21 cellular contexts compared by ENCODE assay signal in genomic region chr7:24975647-24976260, GRCh38. TPM values are rescaled to one million over a fixed set of nuclear protein-coding genes. Genes with fewer than 3 reads are reported as not detected.
DNase-seq lines count a peak whose midpoint lies in the region; ATAC-seq, FAIRE-seq and TF ChIP-seq lines count a peak whose summit lies in the region.
"Had no signal": no experiment of that assay in that cellular context is flagged by ENCODE, and none has a peak within 500 bp of the region (broad histone marks: within the 10 kb centered on the region; RNA-seq: fewer than 3 reads in every experiment).

No MANE protein-coding gene starts in this region.

- TF ChIP-seq RAD21 in HepG2 (CRISPR knock-in tag; IDR thresholded peaks at IDR 0.05): no peak

- TF ChIP-seq EP300 in HepG2 (IDR thresholded peaks at IDR 0.05; ENCODE audit: low read depth in 2 of 2, low read length in 2 of 2): no peak
- TF ChIP-seq EP300 in HepG2 (CRISPR knock-in tag; IDR thresholded peaks at IDR 0.05; ENCODE audit: borderline replicate concordance): no peak

- H3K9ac ChIP-seq in HepG2 (ENCODE audit: insufficient read depth, low read depth, low read length): no peak overlapping the region

- BruUV-seq in HepG2 (replicated peaks; lab: Mats Ljungman, UMichigan): no TSS peak

- DNase-seq in HepG2 (ENCODE audit: low spot score): no peak
- no peak for DNase-seq in right lobe of liver
- no peak for DNase-seq in RWPE2 (ENCODE audit: low spot score)
- DNase-seq in epithelial cell of prostate (ENCODE audit: low read depth, low spot score): no peak
- no peak for DNase-seq in HUDEP-2 (lab: John Stamatoyannopoulos, UW; ENCODE audit: unreplicated experiment in 76 of 76)
- DNase-seq: ACHN; activated CD4-positive, alpha-beta T cell treated with anti-CD3 and anti-CD28 coated beads, Interleukin-2, amount 50 U/mL, for 48 hours; activated T-cell treated with anti-CD3 and anti-CD28 coated beads for 4 hours; body of pancreas; cortex of kidney; gastrocnemius medialis; HCEC 1CT; NCI-H1436; NCI-H82; stomach had no signal

- no peak overlapping the region; the same call in 1 of the 2 replicates for H3K4me2 ChIP-seq in HepG2 (ENCODE audit: low read depth, low read length)

- H3K9me3 ChIP-seq in HepG2 (ENCODE audit: low read length) (no peaks in the 10 kb centered on the region), right lobe of liver (no peaks in the 10 kb centered on the region), RWPE2 (ENCODE audit: severe bottlenecking) (no peaks in the 10 kb centered on the region)
- H3K9me3 ChIP-seq: body of pancreas, gastrocnemius medialis, stomach had no signal

- H3K4me3 ChIP-seq in HepG2 (replicated peaks in 1 of 3; ENCODE audit: insufficient read depth in 1 of 3, low read depth in 2 of 3, low read length in 3 of 3) (no peak overlapping the region; a peak in 1 of 6 replicates), right lobe of liver (no peak overlapping the region), RWPE2 (ENCODE audit: severe bottlenecking) (no peak overlapping the region)
- H3K4me3 ChIP-seq: body of pancreas, gastrocnemius medialis, stomach had no signal

- POLR2A ChIA-PET in HepG2 (lab: Yijun Ruan, JAX): no interaction called here

- H3K4me1 Mint-ChIP-seq in stimulated activated memory B cell treated with anti-CD40 and anti-IgM and Interleukin-4, amounts not matched to agents 10 μg/mL and 1 μg/mL and 100 μg/mL, for 72 hours: peaks cover 67% of the 10 kb centered on the region

- no peak for TF ChIP-seq POLR2A in HepG2 (IDR thresholded peaks at IDR 0.05; ENCODE audit: insufficient read depth in 1 of 2, low read depth in 2 of 2, low read length in 2 of 2)
- TF ChIP-seq POLR2A in right lobe of liver (IDR thresholded peaks at IDR 0.05): no peak

- no peak overlapping the region for H2AFZ ChIP-seq in HepG2 (ENCODE audit: low read length)

- H3K79me2 ChIP-seq in HepG2 (ENCODE audit: insufficient read depth, low read length): peaks cover 85% of the 10 kb centered on the region

- H3K27ac Mint-ChIP-seq in stimulated activated memory B cell treated with anti-CD40 and anti-IgM and Interleukin-4, amounts not matched to agents 10 μg/mL and 1 μg/mL and 100 μg/mL, for 72 hours: peak overlapping the region; percentile 7
- H3K27ac Mint-ChIP-seq: activated naive CD4-positive, alpha-beta T cell treated with anti-CD3 and anti-CD28 coated beads, Interleukin-2, amount 50 U/mL, for 24 hours had no signal

- H3K27me3 ChIP-seq in HepG2 (ENCODE audit: control insufficient read depth in 1 of 2, insufficient read depth in 2 of 2, low read length in 2 of 2) (no peaks in the 10 kb centered on the region; a peak in 1 of 5 replicates), right lobe of liver (peaks cover 0 to 6% of the 10 kb centered on the region in 2 donors), RWPE2 (ENCODE audit: insufficient read depth, poor library complexity, severe bottlenecking) (no peaks in the 10 kb centered on the region)
- H3K27me3 ChIP-seq: body of pancreas, gastrocnemius medialis, stomach had no signal

- H3K36me3 ChIP-seq in HepG2 (replicated peaks in 1 of 2; ENCODE audit: control insufficient read depth in 1 of 2, insufficient read depth in 2 of 2, low read length in 2 of 2): no peaks in the 10 kb centered on the region
- H3K36me3 ChIP-seq in right lobe of liver: no peaks in the 10 kb centered on the region
- no peaks in the 10 kb centered on the region; the same call in 1 of the 2 replicates for H3K36me3 ChIP-seq in RWPE2 (ENCODE audit: low read depth)
- H3K36me3 ChIP-seq: gastrocnemius medialis, stomach had no signal

- no peaks in the 10 kb centered on the region for H3K27me3 Mint-ChIP-seq in stimulated activated memory B cell treated with anti-CD40 and anti-IgM and Interleukin-4, amounts not matched to agents 10 μg/mL and 1 μg/mL and 100 μg/mL, for 72 hours
- H3K27me3 Mint-ChIP-seq: activated naive CD4-positive, alpha-beta T cell treated with anti-CD3 and anti-CD28 coated beads, Interleukin-2, amount 50 U/mL, for 24 hours had no signal

- H3K4me1 ChIP-seq in HepG2 (ENCODE audit: insufficient read depth, low read length) (peaks cover 80% of the 10 kb centered on the region), right lobe of liver (peaks cover 0 to 12% (median 2%) of the 10 kb centered on the region in 4 donors), RWPE2 (ENCODE audit: insufficient read depth, poor library complexity, severe bottlenecking) (peaks cover 45% of the 10 kb centered on the region)

- CTCF ChIA-PET in HepG2 (lab: Yijun Ruan, JAX; ENCODE audit: low intra/inter-chr PET ratio, low total read pairs): no interaction called here

- 81% methylated on average over 4 of the region's 4 CpGs for WGBS in HepG2 (ENCODE audit: low lambda C conversion rate)
- WGBS in right lobe of liver (ENCODE audit: insufficient coverage, low coverage, low lambda C conversion rate, missing lambda C conversion rate): 72% methylated on average over 4 of the region's 4 CpGs

- peaks cover 8% of the 10 kb centered on the region for H3K36me3 Mint-ChIP-seq in stimulated activated memory B cell treated with anti-CD40 and anti-IgM and Interleukin-4, amounts not matched to agents 10 μg/mL and 1 μg/mL and 100 μg/mL, for 72 hours

- no peaks in the 10 kb centered on the region for H4K20me1 ChIP-seq in HepG2 (ENCODE audit: insufficient read depth, low read length)

- no peak overlapping the region for H3K4me3 Mint-ChIP-seq in stimulated activated memory B cell treated with anti-CD40 and anti-IgM and Interleukin-4, amounts not matched to agents 10 μg/mL and 1 μg/mL and 100 μg/mL, for 72 hours

- TF ChIP-seq CTCF in HepG2 (CRISPR knock-in tag; IDR thresholded peaks at IDR 0.05): no peak
- no peak for TF ChIP-seq CTCF in right lobe of liver (IDR thresholded peaks at IDR 0.05)
- no peak for TF ChIP-seq CTCF in RWPE2 (IDR thresholded peaks at IDR 0.05; ENCODE audit: poor library complexity, severe bottlenecking)

- no peaks in the 10 kb centered on the region for H3K9me3 Mint-ChIP-seq in stimulated activated memory B cell treated with anti-CD40 and anti-IgM and Interleukin-4, amounts not matched to agents 10 μg/mL and 1 μg/mL and 100 μg/mL, for 72 hours
- H3K9me3 Mint-ChIP-seq: activated naive CD4-positive, alpha-beta T cell treated with anti-CD3 and anti-CD28 coated beads, Interleukin-2, amount 50 U/mL, for 24 hours had no signal

- in situ Hi-C loops in HepG2 (cut with HindIII; ENCODE audit: extremely low pct_ligation_motif_present, low pct_unique_long_range_greater_than_20kb): no loop called here

- no peak overlapping the region for H3K27ac ChIP-seq in HepG2 (ENCODE audit: extremely low read length, insufficient read depth, low read length)
- H3K27ac ChIP-seq in right lobe of liver: no peak overlapping the region
- peak overlapping the region; percentile 12 for H3K27ac ChIP-seq in RWPE2 (ENCODE audit: poor library complexity, severe bottlenecking)
- H3K27ac ChIP-seq in epithelial cell of prostate: peak overlapping the region; percentile 32
- H3K27ac ChIP-seq: body of pancreas, gastrocnemius medialis, stomach had no signal

- intact Hi-C loops in HepG2 (cut with micrococcal nuclease; ENCODE audit: unreplicated experiment) (no loop called here), right lobe of liver (cut with DNase I) (no loop called here)

- peak; percentile 12 for FAIRE-seq in HepG2 (lab: Jason Lieb, UNC)
- FAIRE-seq: endothelial cell of umbilical vein had no signal

- no peak for ATAC-seq in HepG2
- no peak for ATAC-seq in right lobe of liver
- no peak for ATAC-seq in RWPE2 (ENCODE audit: low read depth)
- ATAC-seq in stimulated activated memory B cell treated with anti-CD40 and anti-IgM and Interleukin-4, amounts not matched to agents 10 μg/mL and 1 μg/mL and 100 μg/mL, for 72 hours: no peak
- no peak for ATAC-seq in HG03571 (IDR thresholded peaks at IDR 0.05; ENCODE audit: unreplicated experiment)
- ATAC-seq in HG03342 (IDR thresholded peaks at IDR 0.05; ENCODE audit: unreplicated experiment): no peak
- ATAC-seq: body of pancreas, gastrocnemius medialis, sciatic nerve had no signal

TF ChIP-seq in HepG2, 621 proteins besides CTCF, POLR2A, EP300 and RAD21:
- TF ChIP-seq MAFK (conservative IDR thresholded peaks at IDR 0.05 in 1 of 2, IDR thresholded peaks at IDR 0.05 in 1 of 2; ENCODE audit: low read length in 2 of 2) (peak; percentile 88 to 93), MAFF (IDR thresholded peaks at IDR 0.05; ENCODE audit: low read depth, low read length) (peak; percentile 89), SAFB2 (CRISPR knock-in tag; IDR thresholded peaks at IDR 0.05; ENCODE audit: borderline replicate concordance, low read depth) (no peak)

RNA-seq across cellular contexts. Expression of gene OSBPL3, which starts 4.2 kb away (rescaled TPM):
- total RNA-seq in HepG2 (2016; rRNA removed; fragmentation: Illumina TruSeq; extraction: Trizol): 26.4 and 28.9 TPM in 2 replicates
- 6.6 and 7.4 TPM in 2 replicates for total RNA-seq in HepG2 (2016; cell fraction: cytosol; rRNA removed; fragmentation: Illumina TruSeq; extraction: Trizol; ENCODE audit: low read depth)
- total RNA-seq in HepG2 (2016; cell fraction: insoluble cytoplasmic fraction; rRNA removed; fragmentation: Illumina TruSeq; extraction: Trizol): 22.4 and 26.0 TPM in 2 replicates
- total RNA-seq in HepG2 (2016; cell fraction: membrane; rRNA removed; fragmentation: Illumina TruSeq; extraction: Trizol): 11.1 and 11.2 TPM in 2 replicates
- total RNA-seq in HepG2 (2016; cell fraction: nucleus; rRNA removed; fragmentation: Illumina TruSeq; extraction: Trizol): 39.7 and 41.7 TPM in 2 replicates
- 8.8 and 9.7 TPM in 2 replicates for polyA plus RNA-seq in HepG2 (2011; rRNA removed)
- 3.7 and 4.4 TPM in 2 replicates for polyA plus RNA-seq in HepG2 (2011; cell fraction: cytosol; rRNA removed)
- polyA plus RNA-seq in HepG2 (2011; cell fraction: nucleus; rRNA removed): 22.4 and 23.2 TPM in 2 replicates
- polyA plus RNA-seq in HepG2 (2012): 7.1 and 8.1 TPM in 2 replicates
- 1.5 and 1.8 TPM in 2 replicates for polyA plus RNA-seq in HepG2 (2016; cell fraction: cytosol; fragmentation: Illumina TruSeq; extraction: Trizol; ENCODE audit: low read depth)
- polyA plus RNA-seq in HepG2 (2016; cell fraction: insoluble cytoplasmic fraction; fragmentation: Illumina TruSeq; extraction: Trizol; ENCODE audit: low read depth): 16.7 and 19.5 TPM in 2 replicates
- 4.2 and 4.7 TPM in 2 replicates for polyA plus RNA-seq in HepG2 (2016; cell fraction: membrane; fragmentation: Illumina TruSeq; extraction: Trizol; ENCODE audit: low read depth)
- polyA plus RNA-seq in HepG2 (2016; cell fraction: nucleus; fragmentation: Illumina TruSeq; extraction: Trizol; ENCODE audit: insufficient read depth, low read depth): 65.6 and 72.4 TPM in 2 replicates
- polyA minus RNA-seq in HepG2 (2011; rRNA and poly(A)+ RNA removed; ENCODE audit: low replicate concordance): 15.3 and 17.6 TPM in 2 replicates
- 8.8 and 11.6 TPM in 2 replicates for polyA minus RNA-seq in HepG2 (2011; cell fraction: cytosol; rRNA and poly(A)+ RNA removed)
- polyA minus RNA-seq in HepG2 (2011; cell fraction: nucleus; rRNA and poly(A)+ RNA removed): 43.5 and 49.5 TPM in 2 replicates
- total RNA-seq in right lobe of liver: 1 to 10 TPM in 5 of 6 experiments, under 1 TPM in 1; 0.70 to 8.2 (median 2.4) TPM

Comparison
In these comparisons a context has a peak if more than half of its experiments do, and no peak if none do; other contexts are left out.
1. H3K27ac ChIP-seq: peak in RWPE2 (single experiment) and epithelial cell of prostate (single experiment); none in HepG2 (single experiment) and right lobe of liver (0 of 3).